Comparison of ENCODE assay signal across 17 cellular contexts in the genomic region with DNA sequence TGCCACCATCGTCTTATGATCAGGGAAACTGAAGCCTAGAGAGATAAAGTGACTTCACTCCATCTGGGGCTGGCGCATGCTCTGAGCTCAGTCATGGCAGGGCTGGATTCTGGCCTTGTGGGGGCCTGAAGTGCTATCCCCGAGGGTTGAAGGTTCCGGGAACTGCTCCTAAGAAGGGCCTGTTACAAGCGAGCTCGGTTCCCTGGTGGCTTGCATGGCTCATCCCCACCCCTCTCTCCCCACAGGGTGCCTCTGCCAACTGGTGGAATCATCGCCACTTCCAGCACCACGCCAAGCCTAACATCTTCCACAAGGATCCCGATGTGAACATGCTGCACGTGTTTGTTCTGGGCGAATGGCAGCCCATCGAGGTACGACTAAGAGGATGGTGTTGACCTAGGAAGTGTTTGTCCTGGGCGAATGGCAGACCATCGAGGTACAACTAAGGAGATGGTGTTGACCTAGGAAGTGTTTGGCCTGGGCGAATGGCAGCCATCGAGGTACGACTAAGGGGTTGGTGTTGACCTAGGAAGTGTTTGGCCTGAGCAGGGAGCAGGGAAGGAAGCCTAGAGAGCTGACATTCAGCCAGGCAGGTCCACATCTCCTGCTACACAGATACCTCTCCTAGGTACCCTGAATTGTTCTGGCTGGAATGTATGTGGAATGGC. TPM values are rescaled to one million over a fixed set of nuclear protein-coding genes. Genes with fewer than 3 reads are reported as not detected.
DNase-seq lines count a peak whose midpoint lies in the region; TF ChIP-seq lines count a peak whose summit lies in the region.
"Had no signal": no experiment of that assay in that cellular context is flagged by ENCODE, and none has a peak within 500 bp of the region (broad histone marks: within the 10 kb centered on the region; RNA-seq: fewer than 3 reads in every experiment).

No MANE protein-coding gene starts in this region.

- H2BK5ac ChIP-seq in H9 (ENCODE audit: insufficient read length, low read length), result no peak overlapping the region

- H2BK12ac ChIP-seq in H9 (ENCODE audit: insufficient read length, low read depth, low read length), result no peak overlapping the region

- peaks cover 66 to 92% (median 90%) of the 10 kb centered on the region in 3 experiments for H3K36me3 Mint-ChIP-seq in H9 (ENCODE audit: insufficient read depth in 1 of 3, low read depth in 3 of 3)
- H3K36me3 Mint-ChIP-seq in brain, result peaks cover 88% of the 10 kb centered on the region
- peaks cover 30% of the 10 kb centered on the region for H3K36me3 Mint-ChIP-seq in progenitor cell of endocrine pancreas (ENCODE audit: insufficient read depth)

- no peak overlapping the region; the same call in 1 of the 2 replicates for H3K14ac ChIP-seq in H9 (ENCODE audit: insufficient read depth, low read length)

- no peak overlapping the region for H4K8ac ChIP-seq in H9 (replicated peaks; ENCODE audit: insufficient read length, low read depth, low read length)

- H3K9ac ChIP-seq in H9 (ENCODE audit: extremely low read depth, insufficient read length, low read length), result no peak overlapping the region

- H3T11ph ChIP-seq in H9 (ENCODE audit: low read length), result no peak overlapping the region

- H2AK5ac ChIP-seq in H9 (ENCODE audit: insufficient read length, low read length), result no peak overlapping the region

- H4K91ac ChIP-seq in H9 (ENCODE audit: insufficient read length, low read depth, low read length), result no peak overlapping the region

- no peaks in the 10 kb centered on the region for H3K23me2 ChIP-seq in H9 (ENCODE audit: insufficient read length, low read depth, low read length, poor library complexity, severe bottlenecking)

- no peak for TF ChIP-seq CTCF in H9 (conservative IDR thresholded peaks at IDR 0.05)
- no peak for TF ChIP-seq CTCF in RWPE1 (conservative IDR thresholded peaks at IDR 0.05; ENCODE audit: low read depth)
- TF ChIP-seq CTCF in brain (conservative IDR thresholded peaks at IDR 0.05), result no peak
- TF ChIP-seq CTCF in progenitor cell of endocrine pancreas (IDR thresholded peaks at IDR 0.05; ENCODE audit: unreplicated experiment), result no peak

- H3K9me3 ChIP-seq in H9 (ENCODE audit: control insufficient read depth, low read depth, low read length), result no peaks in the 10 kb centered on the region
- H3K9me3 ChIP-seq: SJCRH30 had no signal

- H3K27ac Mint-ChIP-seq in H9 (peak overlapping the region in 2 of 3 experiments; percentile 44 to 53; a peak in 1 of 7 replicates), brain (peak overlapping the region in 3 of 5 experiments; percentile 21 to 83 (median 42)), progenitor cell of endocrine pancreas (peak overlapping the region; percentile 45)
- H3K27ac Mint-ChIP-seq: CD8-positive, alpha-beta memory T cell had no signal

- no peak overlapping the region for H3K4me2 ChIP-seq in H9 (ENCODE audit: insufficient read depth, insufficient read length, low read length)

- H3K79me2 ChIP-seq in H9 (ENCODE audit: insufficient read depth, low read length), result no peaks in the 10 kb centered on the region; the same call in 1 of the 2 replicates

- H3K27me3 ChIP-seq in H9 (ENCODE audit: insufficient read depth, low read length), result no peaks in the 10 kb centered on the region
- H3K27me3 ChIP-seq: SJCRH30 had no signal

- no peak overlapping the region for H2BK20ac ChIP-seq in H9 (ENCODE audit: low read depth, low read length, poor library complexity, severe bottlenecking)

- no peaks in the 10 kb centered on the region for H4K20me1 ChIP-seq in H9 (ENCODE audit: control insufficient read depth, insufficient read depth, insufficient read length)

- H4K5ac ChIP-seq in H9 (ENCODE audit: insufficient read length, low read depth, low read length), result peak overlapping the region; percentile 26

- H3K4me1 Mint-ChIP-seq in H9 (peaks cover 0 to 6% of the 10 kb centered on the region in 2 experiments; a peak in 3 of 4 replicates), brain (no peaks in the 10 kb centered on the region), progenitor cell of endocrine pancreas (ENCODE audit: low read depth) (no peaks in the 10 kb centered on the region)
- H3K4me1 Mint-ChIP-seq: CD8-positive, alpha-beta memory T cell had no signal

- H3K27ac ChIP-seq in H9 (ENCODE audit: insufficient read length, low read depth, low read length) (no peak overlapping the region), RWPE1 (peak overlapping the region; percentile 34)
- H3K27ac ChIP-seq: SJCRH30 had no signal

- WGBS in H9 (ENCODE audit: extremely low coverage, insufficient read length, low lambda C conversion rate), result no CpG with 5 or more reads among the region's 18 CpGs

- H3K56ac ChIP-seq in H9 (ENCODE audit: insufficient read length, low read depth, low read length), result no peak overlapping the region

- no peak overlapping the region for H2BK15ac ChIP-seq in H9 (ENCODE audit: low read depth, low read length)

- H3K9me3 Mint-ChIP-seq in H9, result no peaks in the 10 kb centered on the region
- H3K9me3 Mint-ChIP-seq in brain, result no peaks in the 10 kb centered on the region
- H3K9me3 Mint-ChIP-seq in progenitor cell of endocrine pancreas (ENCODE audit: low read depth), result no peaks in the 10 kb centered on the region
- H3K9me3 Mint-ChIP-seq: CD8-positive, alpha-beta memory T cell had no signal

- H3K4me3 Mint-ChIP-seq in H9 (no peak overlapping the region), brain (no peak overlapping the region), progenitor cell of endocrine pancreas (ENCODE audit: low read depth) (no peak overlapping the region)
- H3K4me3 Mint-ChIP-seq: CD8-positive, alpha-beta memory T cell had no signal

- H3K27me3 Mint-ChIP-seq in H9 (ENCODE audit: low read depth), result no peaks in the 10 kb centered on the region
- no peaks in the 10 kb centered on the region for H3K27me3 Mint-ChIP-seq in brain
- H3K27me3 Mint-ChIP-seq in progenitor cell of endocrine pancreas, result no peaks in the 10 kb centered on the region
- H3K27me3 Mint-ChIP-seq: CD8-positive, alpha-beta memory T cell had no signal

- H2AFZ ChIP-seq in H9 (ENCODE audit: low read length), result no peak overlapping the region

- DNase-seq in H9, result no peak
- DNase-seq in RWPE1 (ENCODE audit: low spot score), result no peak
- no peak for DNase-seq in progenitor cell of endocrine pancreas (ENCODE audit: low spot score, unreplicated experiment)
- DNase-seq in NCI-H82 treated with DMSO at 0.1 percent for 48 hours (lab: John Stamatoyannopoulos, UW; ENCODE audit: unreplicated experiment), result no peak
- DNase-seq in activated T-cell treated with anti-CD3 and anti-CD28 coated beads, Interleukin-2, amount 50 U/mL, for 48 hours, result no peak
- no peak for DNase-seq in NK-92 treated with Interleukin-12 subunit alpha and Interleukin-12 subunit beta, amount 100 ng/mL, for 24 hours (lab: John Stamatoyannopoulos, UW)
- DNase-seq: ACHN; C1 segment of cervical spinal cord; CD8-positive, alpha-beta memory T cell; H7; NCI-H1105; NCI-H1694; NCI-H2081 treated with DMSO at 0.1 percent for 48 hours; NCI-H446 treated with DMSO at 0.1 percent for 48 hours; RPMI8226; SJCRH30 had no signal

- H3K4me1 ChIP-seq in H9 (ENCODE audit: insufficient read depth, low read length), result no peaks in the 10 kb centered on the region
- H3K4me1 ChIP-seq: SJCRH30 had no signal

- no peak overlapping the region for H2BK120ac ChIP-seq in H9 (ENCODE audit: low read depth, low read length, poor library complexity, severe bottlenecking)

- H3K79me1 ChIP-seq in H9 (ENCODE audit: insufficient read depth, low read depth, low read length, poor library complexity, severe bottlenecking), result no peaks in the 10 kb centered on the region

- CTCF ChIA-PET in RWPE1 (lab: Yijun Ruan, JAX), result no interaction called here

- H3K23ac ChIP-seq in H9 (ENCODE audit: insufficient read length, low read depth, low read length), result no peak overlapping the region

- H3K4ac ChIP-seq in H9 (ENCODE audit: low read depth, low read length), result no peak overlapping the region

- H3K18ac ChIP-seq in H9 (ENCODE audit: insufficient read length, low read depth, low read length), result no peak overlapping the region

- POLR2A ChIA-PET in RWPE1 (lab: Yijun Ruan, JAX; ENCODE audit: low non-redundant PET), result no interaction called here

RNA-seq across cellular contexts. Expression of a gene that starts 19.9 kb away (rescaled TPM):
- total RNA-seq in H9 (2021) (316 and 322 TPM in 2 replicates), progenitor cell of endocrine pancreas (399 and 402 TPM in 2 replicates)
- 266 TPM for polyA plus RNA-seq in brain (ENCODE audit: insufficient read depth, low read depth, low replicate concordance)

RNA-seq across cellular contexts. Expression of a gene that starts 31.2 kb away (rescaled TPM):
- total RNA-seq in H9 (2021), result 125 and 126 TPM in 2 replicates
- polyA plus RNA-seq in brain (ENCODE audit: insufficient read depth, low read depth, low replicate concordance), result 103 TPM
- total RNA-seq in progenitor cell of endocrine pancreas, result 114 and 121 TPM in 2 replicates

RNA-seq across cellular contexts. Expression of a gene that starts 43.3 kb away (rescaled TPM):
- total RNA-seq in H9 (2021) (34.9 and 36.7 TPM in 2 replicates), progenitor cell of endocrine pancreas (21.2 and 23.7 TPM in 2 replicates)
- polyA plus RNA-seq in brain (ENCODE audit: insufficient read depth, low read depth, low replicate concordance), result 13.7 TPM

RNA-seq across cellular contexts. Expression of a gene that starts 55.3 kb away (rescaled TPM):
- 114 and 115 TPM in 2 replicates for total RNA-seq in H9 (2021)
- 74.9 TPM for polyA plus RNA-seq in brain (ENCODE audit: insufficient read depth, low read depth, low replicate concordance)
- 34.4 and 36.6 TPM in 2 replicates for total RNA-seq in progenitor cell of endocrine pancreas

RNA-seq across cellular contexts. Expression of a gene that starts 55.6 kb away (rescaled TPM):
- total RNA-seq in H9 (2021), result 199 and 201 TPM in 2 replicates
- 370 TPM for polyA plus RNA-seq in brain (ENCODE audit: insufficient read depth, low read depth, low replicate concordance)
- total RNA-seq in progenitor cell of endocrine pancreas, result 175 and 185 TPM in 2 replicates
